Comparison of ENCODE assay signal across 23 cellular contexts in the genomic region with DNA sequence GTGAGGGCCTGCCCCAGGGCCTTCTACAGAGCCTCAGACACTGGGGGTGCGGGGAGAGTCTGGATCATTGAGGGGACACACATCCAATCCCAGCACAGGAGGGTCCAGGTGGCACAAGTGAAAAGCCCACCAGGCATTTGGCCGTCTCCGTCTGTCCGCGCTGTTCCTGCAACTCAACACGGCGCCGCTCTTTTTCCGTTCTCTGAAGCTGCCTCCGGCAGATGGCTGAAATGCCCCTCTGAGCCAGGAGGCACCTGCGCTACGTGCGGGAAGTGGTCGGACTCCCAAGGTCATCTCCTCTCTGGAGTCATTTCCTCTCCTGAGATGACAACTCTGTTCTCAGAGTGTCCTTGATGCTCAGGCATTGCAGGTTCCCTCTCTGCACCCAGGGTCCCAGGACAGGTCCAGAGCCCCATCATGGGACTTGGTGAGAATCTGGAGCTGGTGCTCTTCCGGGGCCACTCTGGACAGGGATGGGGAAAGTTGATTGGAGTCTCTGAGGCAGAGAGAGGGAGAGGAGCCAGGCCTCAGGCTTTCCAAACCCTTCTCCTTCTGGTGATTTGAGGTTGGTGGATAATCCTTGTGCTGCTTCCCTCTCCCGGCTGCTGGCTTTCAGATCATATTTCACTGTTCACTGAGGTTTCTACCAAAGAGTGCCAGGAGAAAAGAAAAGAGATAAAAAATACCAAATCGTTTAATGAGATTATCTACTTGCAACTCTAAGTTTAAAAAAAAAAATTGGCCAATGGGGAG. TPM values are rescaled to one million over a fixed set of nuclear protein-coding genes. Genes with fewer than 3 reads are reported as not detected.
A peak's percentile ranks its signal among the peaks of the same experiment; 100 is the strongest.
DNase-seq lines count a peak whose midpoint lies in the region; ATAC-seq and TF ChIP-seq lines count a peak whose summit lies in the region.
"Had no signal": no experiment of that assay in that cellular context is flagged by ENCODE, and none has a peak within 500 bp of the region (broad histone marks: within the 10 kb centered on the region; RNA-seq: fewer than 3 reads in every experiment).

No MANE protein-coding gene starts in this region.

- POLR2A ChIA-PET in WTC11 (lab: Charles Lee) = no interaction called here

- H3K27me3 Mint-ChIP-seq in WTC11 (ENCODE audit: low read depth) = peaks cover 4% of the 10 kb centered on the region
- H3K27me3 Mint-ChIP-seq: IgD-negative memory B cell had no signal

- no peaks in the 10 kb centered on the region; the same call in 1 of the 2 replicates for H3K9me3 Mint-ChIP-seq in WTC11
- H3K9me3 Mint-ChIP-seq: activated CD4-positive, alpha-beta memory T cell treated with anti-CD3 and anti-CD28 coated beads, Interleukin-2, amount 10 ng/mL, durations not matched to agents 7 days and 5 days; IgD-negative memory B cell; nephron had no signal

- CTCF ChIA-PET in WTC11 (lab: Charles Lee) = interaction anchor here (2.6 to 4.0 kb wide), 3 partner anchors 9 to 84 kb away, joined by 8 to 17 read pairs (median 16); no protein-coding TSS in a partner anchor

- no peak overlapping the region for H3K4me3 Mint-ChIP-seq in WTC11
- H3K4me3 Mint-ChIP-seq: activated CD4-positive, alpha-beta memory T cell treated with anti-CD3 and anti-CD28 coated beads, Interleukin-2, amount 10 ng/mL, durations not matched to agents 7 days and 5 days; IgD-negative memory B cell; nephron had no signal

- no peaks in the 10 kb centered on the region for H3K36me3 Mint-ChIP-seq in WTC11
- H3K36me3 Mint-ChIP-seq: IgD-negative memory B cell had no signal

- H3K4me1 Mint-ChIP-seq in WTC11 = peaks cover 40% of the 10 kb centered on the region
- H3K4me1 Mint-ChIP-seq: activated CD4-positive, alpha-beta memory T cell treated with anti-CD3 and anti-CD28 coated beads, Interleukin-2, amount 10 ng/mL, durations not matched to agents 7 days and 5 days; IgD-negative memory B cell had no signal

- no peak for TF ChIP-seq CTCF in WTC11 (IDR thresholded peaks at IDR 0.05)

- peak; percentile 33 for DNase-seq in activated CD8-positive, alpha-beta memory T cell treated with anti-CD3 and anti-CD28 coated beads, Interleukin-2, amount 50 U/mL, for 48 hours
- no peak for DNase-seq in activated CD8-positive, alpha-beta memory T cell treated with anti-CD3 and anti-CD28 coated beads for 24 hours
- DNase-seq in WTC11 (ENCODE audit: low spot score) (no peak), left kidney (ENCODE audit: low read depth, low spot score) (peak; percentile 45), kidney tubule cell (ENCODE audit: low spot score) (no peak)
- no peak for DNase-seq in activated effector memory CD4-positive, alpha-beta T cell treated with anti-CD3 and anti-CD28 coated beads, Interleukin-2, amount 50 U/mL, for 16 hours
- DNase-seq: activated CD4-positive, alpha-beta memory T cell treated with anti-CD3 and anti-CD28 coated beads, Interleukin-2, amount 10 ng/mL, durations not matched to agents 7 days and 5 days; adrenal gland; Caco-2; cortex of kidney; H7; MG63; midbrain; NCI-H1694; sigmoid colon had no signal

- H3K27ac Mint-ChIP-seq in WTC11 = peak overlapping the region; percentile 64
- H3K27ac Mint-ChIP-seq: activated CD4-positive, alpha-beta memory T cell treated with anti-CD3 and anti-CD28 coated beads, Interleukin-2, amount 10 ng/mL, durations not matched to agents 7 days and 5 days; IgD-negative memory B cell; nephron; progenitor cell of endocrine pancreas had no signal

- no peak; the same call in 1 of the 2 replicates for ATAC-seq in WTC11
- ATAC-seq in GM19351 (IDR thresholded peaks at IDR 0.05; ENCODE audit: unreplicated experiment) = no peak
- no peak for ATAC-seq in GM21723 (IDR thresholded peaks at IDR 0.05; ENCODE audit: unreplicated experiment)
- ATAC-seq: activated CD4-positive, CD25-positive, alpha-beta regulatory T cell treated with anti-CD3 and anti-CD28 coated beads, Interleukin-2, amount 50 U/mL, for 24 hours had no signal

TF ChIP-seq in WTC11, 78 proteins besides CTCF, POLR2A, EP300 and RAD21 (continues in another document):
- TF ChIP-seq TEAD4 (CRISPR knock-in tag; IDR thresholded peaks at IDR 0.05) (no peak), FOXK1 (CRISPR knock-in tag; IDR thresholded peaks at IDR 0.05) (no peak), AR (CRISPR knock-in tag; IDR thresholded peaks at IDR 0.05) (no peak), SOX15 (CRISPR knock-in tag; IDR thresholded peaks at IDR 0.05) (no peak), GTF2I (CRISPR knock-in tag; conservative IDR thresholded peaks at IDR 0.05) (no peak), FOXJ3 (CRISPR knock-in tag; IDR thresholded peaks at IDR 0.05; ENCODE audit: borderline replicate concordance) (no peak), NFATC4 (CRISPR knock-in tag; IDR thresholded peaks at IDR 0.05) (no peak), MYBL2 (CRISPR knock-in tag; IDR thresholded peaks at IDR 0.05) (no peak), FOXP1 (CRISPR knock-in tag; IDR thresholded peaks at IDR 0.05; ENCODE audit: borderline replicate concordance) (no peak), HMGXB4 (CRISPR knock-in tag; IDR thresholded peaks at IDR 0.05) (no peak), ZNF219 (CRISPR knock-in tag; IDR thresholded peaks at IDR 0.05; ENCODE audit: borderline replicate concordance) (no peak), ATF1 (CRISPR knock-in tag; IDR thresholded peaks at IDR 0.05) (no peak), GABPB1 (CRISPR knock-in tag; IDR thresholded peaks at IDR 0.05) (no peak), SMAD4 (CRISPR knock-in tag; IDR thresholded peaks at IDR 0.05) (no peak), JUN (CRISPR knock-in tag; IDR thresholded peaks at IDR 0.05) (no peak)
- TF ChIP-seq, protein P1, sequence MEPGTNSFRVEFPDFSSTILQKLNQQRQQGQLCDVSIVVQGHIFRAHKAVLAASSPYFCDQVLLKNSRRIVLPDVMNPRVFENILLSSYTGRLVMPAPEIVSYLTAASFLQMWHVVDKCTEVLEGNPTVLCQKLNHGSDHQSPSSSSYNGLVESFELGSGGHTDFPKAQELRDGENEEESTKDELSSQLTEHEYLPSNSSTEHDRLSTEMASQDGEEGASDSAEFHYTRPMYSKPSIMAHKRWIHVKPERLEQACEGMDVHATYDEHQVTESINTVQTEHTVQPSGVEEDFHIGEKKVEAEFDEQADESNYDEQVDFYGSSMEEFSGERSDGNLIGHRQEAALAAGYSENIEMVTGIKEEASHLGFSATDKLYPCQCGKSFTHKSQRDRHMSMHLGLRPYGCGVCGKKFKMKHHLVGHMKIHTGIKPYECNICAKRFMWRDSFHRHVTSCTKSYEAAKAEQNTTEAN (CRISPR knock-in tag; IDR thresholded peaks at IDR 0.05) = no peak
- TF ChIP-seq, protein P2, sequence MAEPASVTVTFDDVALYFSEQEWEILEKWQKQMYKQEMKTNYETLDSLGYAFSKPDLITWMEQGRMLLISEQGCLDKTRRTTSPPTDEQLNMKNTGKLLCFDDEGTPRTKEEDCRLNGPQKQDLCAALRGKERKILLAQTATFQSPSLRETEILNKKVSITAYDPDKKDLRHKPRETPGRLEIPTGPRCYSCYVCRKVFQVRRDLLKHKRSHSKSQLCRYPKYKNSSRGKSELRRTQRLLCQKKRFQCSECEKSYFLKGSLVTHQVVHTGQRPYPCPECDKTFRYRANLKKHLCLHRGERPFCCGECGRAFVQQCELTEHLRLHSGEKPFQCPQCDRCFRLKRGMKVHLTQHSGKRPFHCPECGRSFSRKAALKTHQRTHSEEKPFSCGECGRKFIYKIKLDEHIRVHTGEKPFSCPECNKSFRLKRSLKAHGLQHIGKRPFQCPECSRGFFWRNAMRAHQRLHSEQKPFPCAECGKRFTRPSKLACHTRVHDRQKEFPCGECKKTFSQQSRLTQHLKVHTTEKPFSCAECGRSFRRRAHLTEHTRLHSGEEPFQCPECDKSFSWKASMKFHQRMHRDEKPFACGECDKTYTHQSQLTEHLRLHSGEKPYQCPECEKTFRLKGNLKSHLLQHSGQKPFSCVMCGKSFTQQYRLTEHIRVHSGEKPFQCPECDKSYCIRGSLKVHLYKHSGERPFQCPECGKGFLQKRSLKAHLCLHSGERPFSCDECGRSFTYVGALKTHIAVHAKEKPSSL (CRISPR knock-in tag; conservative IDR thresholded peaks at IDR 0.05) = no peak

RNA-seq across cellular contexts. Expression of gene MIXL1, which starts 14.0 kb away (rescaled TPM):
- 5.1 to 6.4 TPM (median 5.6 TPM) in 3 replicates for total RNA-seq in WTC11 (2021)
- total RNA-seq: activated CD4-positive, alpha-beta memory T cell treated with anti-CD3 and anti-CD28 coated beads, Interleukin-2, amount 10 ng/mL, durations not matched to agents 7 days and 5 days; adrenal gland; bronchial epithelial cell; Caco-2; fibroblast of lung; sigmoid colon had no signal

RNA-seq across cellular contexts. Expression of gene ACBD3, which starts 22.9 kb away (rescaled TPM):
- 30.5 to 38.9 TPM (median 31.1 TPM) in 3 replicates for total RNA-seq in WTC11 (2021)

Comparison
In these comparisons a context has a peak if more than half of its experiments do, and no peak if none do; other contexts are left out.
1. DNase-seq: peak in activated CD8-positive, alpha-beta memory T cell treated with anti-CD3 and anti-CD28 coated beads, Interleukin-2, amount 50 U/mL, for 48 hours (single experiment) and left kidney (single experiment); none in activated CD8-positive, alpha-beta memory T cell treated with anti-CD3 and anti-CD28 coated beads for 24 hours (single experiment), WTC11 (single experiment), kidney tubule cell (single experiment) and activated effector memory CD4-positive, alpha-beta T cell treated with anti-CD3 and anti-CD28 coated beads, Interleukin-2, amount 50 U/mL, for 16 hours (single experiment).